ENCODE assay signal across 22 cellular contexts in the genomic region with DNA sequence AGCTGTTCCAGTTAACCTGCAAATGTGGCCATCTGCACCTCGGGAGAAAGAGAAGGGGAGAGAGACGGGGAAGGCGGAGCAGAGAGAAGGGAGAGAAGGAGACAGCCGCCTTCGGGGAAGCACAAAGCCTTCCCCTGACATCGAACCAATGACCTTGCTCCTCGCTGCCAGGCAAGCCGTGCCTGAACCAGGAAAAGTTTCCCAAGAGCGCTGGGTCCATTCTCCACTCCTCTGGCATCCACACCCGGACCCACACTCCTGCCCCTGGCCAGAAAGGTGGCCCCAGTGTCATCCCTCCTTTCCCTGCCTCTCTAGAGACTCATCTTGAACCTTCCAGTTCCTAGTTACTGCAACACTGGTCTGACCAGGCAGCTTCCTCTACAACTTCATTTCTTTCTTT.
"Had no signal": no experiment of that assay in that cellular context is flagged by ENCODE, and none has a peak within 500 bp of the region (broad histone marks: within the 10 kb centered on the region; RNA-seq: fewer than 3 reads in every experiment).

No MANE protein-coding gene starts in this region.

- H3K27ac Mint-ChIP-seq: activated CD4-positive, alpha-beta T cell treated with anti-CD3 and anti-CD28 coated beads, Interleukin-2, amount 10 ng/mL, durations not matched to agents 24 days and 14 days; activated CD8-positive, alpha-beta T cell treated with anti-CD3 and anti-CD28 coated beads, Interleukin-2, amount 10 ng/mL, durations not matched to agents 7 days and 5 days; activated naive CD8-positive, alpha-beta T cell treated with anti-CD3 and anti-CD28 coated beads, Interleukin-2, amount 10 ng/mL, durations not matched to agents 7 days and 5 days; activated T-cell treated with anti-CD3 and anti-CD28 coated beads, Interleukin-2, amount 50 U/mL, for 24 hours; activated T-helper 2 cell treated with anti-CD3 and anti-CD28 coated beads, Interferon-gamma antibody, Interleukin-2, Interleukin-4, amounts not matched to agents 10 μg/mL and 5 μg/mL and 100 μg/mL, durations not matched to agents 14 hours and 24 hours and 36 hours; stimulated activated effector memory CD8-positive, alpha-beta T cell treated with anti-CD3 and anti-CD28 coated beads, Interleukin-12 subunit alpha, Interleukin-12 subunit beta, amount 100 ng/mL, for 72 hours had no signal

- H3K4me1 Mint-ChIP-seq: activated CD4-positive, alpha-beta T cell treated with anti-CD3 and anti-CD28 coated beads, Interleukin-2, amount 10 ng/mL, durations not matched to agents 24 days and 14 days; activated naive CD8-positive, alpha-beta T cell treated with anti-CD3 and anti-CD28 coated beads, Interleukin-2, amount 10 ng/mL, durations not matched to agents 7 days and 5 days; stimulated activated effector memory CD8-positive, alpha-beta T cell treated with anti-CD3 and anti-CD28 coated beads, Interleukin-12 subunit alpha, Interleukin-12 subunit beta, amount 100 ng/mL, for 72 hours had no signal

- H3K36me3 ChIP-seq: left ventricle myocardium inferior, pancreas, right lobe of liver, thoracic aorta, upper lobe of right lung had no signal

- H3K9me3 ChIP-seq: body of pancreas, left ventricle myocardium inferior, pancreas, right lobe of liver, thoracic aorta, upper lobe of right lung had no signal

- DNase-seq: activated CD4-positive, alpha-beta T cell treated with anti-CD3 and anti-CD28 coated beads, Interleukin-2, amount 10 ng/mL, durations not matched to agents 24 days and 14 days; activated CD8-positive, alpha-beta T cell treated with anti-CD3 and anti-CD28 coated beads, Interleukin-2, amount 10 ng/mL, durations not matched to agents 7 days and 5 days; activated naive CD4-positive, alpha-beta T cell treated with Interleukin-2 at 50 U/mL for 16 hours; activated naive CD8-positive, alpha-beta T cell treated with anti-CD3 and anti-CD28 coated beads, Interleukin-2, amount 10 ng/mL, durations not matched to agents 7 days and 5 days; activated T-cell treated with anti-CD3 and anti-CD28 coated beads, Interleukin-2, amount 50 U/mL, for 24 hours; amygdala; body of pancreas; caudate nucleus; dorsolateral prefrontal cortex; erythroblast; head of caudate nucleus; left ventricle myocardium inferior; pancreas; right lobe of liver; small intestine; stimulated activated CD4-positive, alpha-beta T cell treated with anti-CD3 and anti-CD28 coated beads, Interleukin-4, amount 100 ng/mL, for 1 hour; T-helper 1 cell; T-helper 9 cell; upper lobe of right lung had no signal

- H3K36me3 Mint-ChIP-seq: activated naive CD8-positive, alpha-beta T cell treated with anti-CD3 and anti-CD28 coated beads, Interleukin-2, amount 10 ng/mL, durations not matched to agents 7 days and 5 days; stimulated activated effector memory CD8-positive, alpha-beta T cell treated with anti-CD3 and anti-CD28 coated beads, Interleukin-12 subunit alpha, Interleukin-12 subunit beta, amount 100 ng/mL, for 72 hours had no signal

- H3K27ac ChIP-seq: body of pancreas, dorsolateral prefrontal cortex, left ventricle myocardium inferior, pancreas, right lobe of liver, thoracic aorta, upper lobe of right lung had no signal

- H3K27me3 ChIP-seq: body of pancreas, pancreas, right lobe of liver, upper lobe of right lung had no signal

- H3K4me3 ChIP-seq: body of pancreas, dorsolateral prefrontal cortex, left ventricle myocardium inferior, pancreas, right lobe of liver, thoracic aorta, upper lobe of right lung had no signal

- H3K9me3 Mint-ChIP-seq: activated CD4-positive, alpha-beta T cell treated with anti-CD3 and anti-CD28 coated beads, Interleukin-2, amount 10 ng/mL, durations not matched to agents 24 days and 14 days; activated naive CD8-positive, alpha-beta T cell treated with anti-CD3 and anti-CD28 coated beads, Interleukin-2, amount 10 ng/mL, durations not matched to agents 7 days and 5 days; activated T-cell treated with anti-CD3 and anti-CD28 coated beads, Interleukin-2, amount 50 U/mL, for 24 hours; activated T-helper 2 cell treated with anti-CD3 and anti-CD28 coated beads, Interferon-gamma antibody, Interleukin-2, Interleukin-4, amounts not matched to agents 10 μg/mL and 5 μg/mL and 100 μg/mL, durations not matched to agents 14 hours and 24 hours and 36 hours; stimulated activated effector memory CD8-positive, alpha-beta T cell treated with anti-CD3 and anti-CD28 coated beads, Interleukin-12 subunit alpha, Interleukin-12 subunit beta, amount 100 ng/mL, for 72 hours had no signal

- H3K27me3 Mint-ChIP-seq: activated CD4-positive, alpha-beta T cell treated with anti-CD3 and anti-CD28 coated beads, Interleukin-2, amount 10 ng/mL, durations not matched to agents 24 days and 14 days; activated naive CD8-positive, alpha-beta T cell treated with anti-CD3 and anti-CD28 coated beads, Interleukin-2, amount 10 ng/mL, durations not matched to agents 7 days and 5 days had no signal

- H3K4me1 ChIP-seq: body of pancreas, left ventricle myocardium inferior, pancreas, right lobe of liver, upper lobe of right lung had no signal

- H3K4me3 Mint-ChIP-seq: activated CD4-positive, alpha-beta T cell treated with anti-CD3 and anti-CD28 coated beads, Interleukin-2, amount 10 ng/mL, durations not matched to agents 24 days and 14 days; activated CD8-positive, alpha-beta T cell treated with anti-CD3 and anti-CD28 coated beads, Interleukin-2, amount 10 ng/mL, durations not matched to agents 7 days and 5 days; activated naive CD8-positive, alpha-beta T cell treated with anti-CD3 and anti-CD28 coated beads, Interleukin-2, amount 10 ng/mL, durations not matched to agents 7 days and 5 days; activated T-cell treated with anti-CD3 and anti-CD28 coated beads, Interleukin-2, amount 50 U/mL, for 24 hours; stimulated activated effector memory CD8-positive, alpha-beta T cell treated with anti-CD3 and anti-CD28 coated beads, Interleukin-12 subunit alpha, Interleukin-12 subunit beta, amount 100 ng/mL, for 72 hours had no signal
